Comparison of ENCODE assay signal across 25 cellular contexts in the genomic region with DNA sequence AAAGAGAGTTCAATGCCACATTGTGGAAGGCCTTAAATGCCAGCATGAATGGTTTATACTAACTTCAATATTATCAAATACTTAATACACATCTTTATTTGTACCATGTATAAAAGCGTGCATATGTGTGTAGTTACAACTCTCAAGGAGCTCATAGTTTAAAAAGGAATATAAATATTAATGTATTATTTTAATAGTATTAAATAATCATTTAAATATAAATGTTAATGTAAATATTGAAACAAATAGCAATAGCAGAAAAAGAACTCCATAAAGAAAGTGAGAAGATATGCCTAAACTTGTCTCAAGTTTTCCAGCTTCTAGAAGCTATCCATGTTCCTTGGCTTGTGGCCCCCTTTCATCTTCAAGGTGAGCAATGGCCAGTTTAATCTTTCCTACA.
"Had no signal": no experiment of that assay in that cellular context is flagged by ENCODE, and none has a peak within 500 bp of the region (broad histone marks: within the 10 kb centered on the region; RNA-seq: fewer than 3 reads in every experiment).

No MANE protein-coding gene starts in this region.

- H3K27ac ChIP-seq: left ventricle myocardium inferior, ovary, sigmoid colon, spleen, tibial nerve, uterus had no signal

- H3K9me3 ChIP-seq: left ventricle myocardium inferior, mucosa of descending colon, ovary, sigmoid colon, tibial nerve, uterus had no signal

- H3K4me3 Mint-ChIP-seq: immature natural killer cell; naive thymus-derived CD4-positive, alpha-beta T cell; natural killer cell treated with Interleukin-12 subunit alpha and Interleukin-12 subunit beta and Interleukin-15 and Interleukin-18, amount 100 ng/mL, for 72 hours; stimulated activated effector memory CD8-positive, alpha-beta T cell treated with anti-CD3 and anti-CD28 coated beads, Interleukin-12 subunit alpha, Interleukin-12 subunit beta, amount 100 ng/mL, for 72 hours; stimulated activated naive CD8-positive, alpha-beta T cell treated with anti-CD3 and anti-CD28 coated beads, Interleukin-15, amount 100 ng/mL, for 72 hours; type B pancreatic cell had no signal

- H3K9me3 Mint-ChIP-seq: type B pancreatic cell had no signal

- H3K27me3 Mint-ChIP-seq: naive thymus-derived CD4-positive, alpha-beta T cell; natural killer cell treated with Interleukin-12 subunit alpha and Interleukin-12 subunit beta and Interleukin-15 and Interleukin-18, amount 100 ng/mL, for 72 hours; progenitor cell of endocrine pancreas; stimulated activated naive CD8-positive, alpha-beta T cell treated with anti-CD3 and anti-CD28 coated beads, Interleukin-15, amount 100 ng/mL, for 72 hours; type B pancreatic cell had no signal

- H3K36me3 Mint-ChIP-seq: immature natural killer cell; naive thymus-derived CD4-positive, alpha-beta T cell; natural killer cell treated with Interleukin-12 subunit alpha and Interleukin-12 subunit beta and Interleukin-15 and Interleukin-18, amount 100 ng/mL, for 72 hours; stimulated activated effector memory CD8-positive, alpha-beta T cell treated with anti-CD3 and anti-CD28 coated beads, Interleukin-12 subunit alpha, Interleukin-12 subunit beta, amount 100 ng/mL, for 72 hours; type B pancreatic cell had no signal

- FAIRE-seq: islet of Langerhans, small intestine had no signal

- H3K27me3 ChIP-seq: ovary, sigmoid colon, spleen, tibial nerve, uterus had no signal

- DNase-seq: hypothalamus; immature natural killer cell; left ventricle myocardium inferior; mesendoderm; midbrain; naive thymus-derived CD4-positive, alpha-beta T cell; ovary; retina; right cardiac atrium; sigmoid colon; small intestine; spleen; stimulated activated CD4-positive, alpha-beta T cell treated with anti-CD3 and anti-CD28 coated beads, Interleukin-4, amount 100 ng/mL, for 24 hours; stimulated activated naive CD4-positive, alpha-beta T cell treated with Interleukin-2 at 50 U/mL for 16 hours; stimulated activated naive CD8-positive, alpha-beta T cell treated with anti-CD3 and anti-CD28 coated beads, Interleukin-15, amount 100 ng/mL, for 72 hours; substantia nigra; uterus had no signal

- H3K27ac Mint-ChIP-seq: immature natural killer cell; naive thymus-derived CD4-positive, alpha-beta T cell; natural killer cell treated with Interleukin-12 subunit alpha and Interleukin-12 subunit beta and Interleukin-15 and Interleukin-18, amount 100 ng/mL, for 72 hours; stimulated activated effector memory CD8-positive, alpha-beta T cell treated with anti-CD3 and anti-CD28 coated beads, Interleukin-12 subunit alpha, Interleukin-12 subunit beta, amount 100 ng/mL, for 72 hours; stimulated activated naive CD8-positive, alpha-beta T cell treated with anti-CD3 and anti-CD28 coated beads, Interleukin-15, amount 100 ng/mL, for 72 hours; type B pancreatic cell had no signal

- H3K36me3 ChIP-seq: left ventricle myocardium inferior, ovary, sigmoid colon, spleen, uterus had no signal

- H3K4me1 ChIP-seq: left ventricle myocardium inferior, sigmoid colon, spleen, tibial nerve, uterus had no signal

- H3K4me3 ChIP-seq: left ventricle myocardium inferior, lung, mucosa of descending colon, ovary, sigmoid colon, spleen, tibial nerve, uterus had no signal

- H3K4me1 Mint-ChIP-seq: immature natural killer cell; naive thymus-derived CD4-positive, alpha-beta T cell; stimulated activated effector memory CD8-positive, alpha-beta T cell treated with anti-CD3 and anti-CD28 coated beads, Interleukin-12 subunit alpha, Interleukin-12 subunit beta, amount 100 ng/mL, for 72 hours; stimulated activated naive CD8-positive, alpha-beta T cell treated with anti-CD3 and anti-CD28 coated beads, Interleukin-15, amount 100 ng/mL, for 72 hours had no signal

- ATAC-seq: naive thymus-derived CD4-positive, alpha-beta T cell; natural killer cell treated with Interleukin-12 subunit alpha and Interleukin-12 subunit beta and Interleukin-15 and Interleukin-18, amount 100 ng/mL, for 72 hours; right cardiac atrium; stimulated activated effector memory CD8-positive, alpha-beta T cell treated with anti-CD3 and anti-CD28 coated beads, Interleukin-12 subunit alpha, Interleukin-12 subunit beta, amount 100 ng/mL, for 72 hours; stimulated activated naive CD8-positive, alpha-beta T cell treated with anti-CD3 and anti-CD28 coated beads, Interleukin-15, amount 100 ng/mL, for 72 hours had no signal
